In the genomic region with DNA sequence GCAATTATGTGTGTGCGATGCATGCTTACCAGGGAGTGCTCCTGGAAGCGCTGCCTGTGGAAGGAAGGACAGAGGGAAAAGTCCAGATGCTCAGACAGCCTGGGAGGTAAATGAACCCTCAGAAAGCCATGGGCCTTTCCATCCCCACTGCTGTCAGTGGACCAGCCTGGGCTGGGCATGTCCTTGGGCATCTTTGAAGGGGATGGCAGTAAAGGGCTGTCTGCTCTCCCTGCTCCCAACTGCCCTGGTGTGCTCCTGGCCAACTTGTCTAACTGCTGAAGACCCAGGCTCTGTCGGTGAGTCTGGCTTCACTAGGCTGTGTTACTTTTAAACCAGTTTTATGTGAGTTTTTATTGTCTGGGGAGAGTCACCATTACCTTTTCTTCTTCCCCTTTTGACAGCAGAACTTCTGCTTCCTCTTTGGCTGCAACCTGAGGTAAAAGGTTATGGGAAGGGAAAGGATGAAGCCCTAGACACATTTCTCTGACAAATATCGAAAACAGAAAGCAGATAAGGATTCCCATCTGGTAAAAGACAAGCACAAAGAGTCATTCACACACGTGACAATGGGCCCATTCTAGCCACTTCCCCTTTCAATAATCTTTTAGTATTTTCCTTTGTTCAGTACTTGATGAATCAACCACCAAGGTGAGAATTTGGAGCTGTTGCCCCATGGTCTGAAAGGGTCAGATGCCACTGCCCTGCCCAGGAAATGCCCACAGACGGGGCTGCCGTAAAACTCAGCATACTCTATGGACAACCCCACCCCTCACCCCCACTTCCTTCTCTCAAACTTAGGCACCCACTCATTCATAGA, we compare ENCODE assay signal across 11 cellular contexts. TPM values are rescaled to one million over a fixed set of nuclear protein-coding genes. Genes with fewer than 3 reads are reported as not detected.
DNase-seq lines count a peak whose midpoint lies in the region; ATAC-seq, FAIRE-seq and TF ChIP-seq lines count a peak whose summit lies in the region.
"Had no signal": no experiment of that assay in that cellular context is flagged by ENCODE, and none has a peak within 500 bp of the region (broad histone marks: within the 10 kb centered on the region; RNA-seq: fewer than 3 reads in every experiment).

No MANE protein-coding gene starts in this region.

- CTCF ChIA-PET in activated B cell treated with CpG ODN at 0.5 μM for 24 hours (lab: Charles Lee): interaction anchor here (1.1 to 2.5 kb wide), 7 partner anchors 11 to 108 kb away, joined by 3 to 8 read pairs (median 6); no protein-coding TSS in a partner anchor

- H3K4me1 Mint-ChIP-seq in CD14-positive monocyte: peaks cover 32% of the 10 kb centered on the region
- peaks cover 52% of the 10 kb centered on the region for H3K4me1 Mint-ChIP-seq in activated B cell treated with CpG ODN at 0.5 μM for 24 hours

- peaks cover 0 to 2% (median 0%) of the 10 kb centered on the region in 7 donors for H3K9me3 Mint-ChIP-seq in CD14-positive monocyte
- no peaks in the 10 kb centered on the region for H3K9me3 Mint-ChIP-seq in activated B cell treated with CpG ODN at 0.5 μM for 24 hours
- H3K9me3 Mint-ChIP-seq: T-cell had no signal

- H3K4me3 ChIP-seq in MG63: no peak overlapping the region
- H3K4me3 ChIP-seq: skin epidermis had no signal

- FAIRE-seq in H54 (lab: Jason Lieb, UNC): no peak

- intact Hi-C loops in CD14-positive monocyte (cut with micrococcal nuclease) (loop anchor here in 1 of 2 donors (10.0 kb wide), 2 partner anchors 103 to 937 kb away; a partner anchor contains a TSS), activated B cell treated with CpG ODN at 0.5 μM for 24 hours (cut with micrococcal nuclease) (loop anchor here (1.0 to 5.0 kb wide), 9 partner anchors 10 to 236 kb away; a partner anchor contains a TSS)

- H3K4me3 Mint-ChIP-seq in CD14-positive monocyte (peak overlapping the region; percentile 56 to 67), activated B cell treated with CpG ODN at 0.5 μM for 24 hours (peak overlapping the region; percentile 73)
- H3K4me3 Mint-ChIP-seq: T-cell had no signal

- no peak for TF ChIP-seq POLR2A in H54 (IDR thresholded peaks at IDR 0.05; ENCODE audit: low read depth, low read length)

- peak overlapping the region; percentile 90 to 97 (median 96) for H3K27ac Mint-ChIP-seq in CD14-positive monocyte
- peak overlapping the region; percentile 96 for H3K27ac Mint-ChIP-seq in activated B cell treated with CpG ODN at 0.5 μM for 24 hours

- DNase-seq in CD14-positive monocyte (ENCODE audit: low spot score) (peak; percentile 59), activated B cell treated with CpG ODN at 0.5 μM for 24 hours (no peak), H54 (ENCODE audit: insufficient read length, low spot score) (no peak), MG63 (no peak), NCI-H2171 (lab: John Stamatoyannopoulos, UW) (no peak)
- no peak for DNase-seq in stimulated activated naive CD4-positive, alpha-beta T cell (lab: John Stamatoyannopoulos, UW)
- DNase-seq: DND-41 had no signal

- no peak for TF ChIP-seq CTCF in CD14-positive monocyte (IDR thresholded peaks at IDR 0.05)
- TF ChIP-seq CTCF in activated B cell treated with CpG ODN at 0.5 μM for 24 hours (IDR thresholded peaks at IDR 0.05): no peak

- POLR2A ChIA-PET in activated B cell treated with CpG ODN at 0.5 μM for 24 hours (lab: Charles Lee): interaction anchor here (0.6 to 2.9 kb wide), 15 partner anchors 8 to 233 kb away, joined by 3 to 10 read pairs (median 3); no protein-coding TSS in a partner anchor

- H3K9me3 ChIP-seq in MG63: no peaks in the 10 kb centered on the region

- no peaks in the 10 kb centered on the region for H3K27me3 ChIP-seq in MG63

- H3K36me3 ChIP-seq in MG63: no peaks in the 10 kb centered on the region

- no peaks in the 10 kb centered on the region for H3K27me3 Mint-ChIP-seq in CD14-positive monocyte (ENCODE audit: low read depth in 3 of 3)
- H3K27me3 Mint-ChIP-seq in activated B cell treated with CpG ODN at 0.5 μM for 24 hours: no peaks in the 10 kb centered on the region
- H3K27me3 Mint-ChIP-seq: T-cell had no signal

- peak; percentile 82 for ATAC-seq in GM19455 (IDR thresholded peaks at IDR 0.05; ENCODE audit: unreplicated experiment)
- peak; percentile 91 for ATAC-seq in HG03378 (IDR thresholded peaks at IDR 0.05; ENCODE audit: unreplicated experiment)
- peak; percentile 84 for ATAC-seq in activated B cell treated with CpG ODN at 0.5 μM for 24 hours (ENCODE audit: low read depth)
- ATAC-seq: T-cell had no signal

- H3K36me3 Mint-ChIP-seq in CD14-positive monocyte (no peaks in the 10 kb centered on the region), activated B cell treated with CpG ODN at 0.5 μM for 24 hours (ENCODE audit: low read depth) (no peaks in the 10 kb centered on the region)
- H3K36me3 Mint-ChIP-seq: T-cell had no signal

RNA-seq across cellular contexts. Expression of a gene that starts 27.6 kb away (rescaled TPM):
- polyA plus RNA-seq in CD14-positive monocyte: 100 to 1,000 TPM in 1 of 2 donors, 10 to 100 TPM in 1; 95.5 to 157 TPM
- total RNA-seq in activated B cell treated with CpG ODN at 0.5 μM for 24 hours: 156 and 157 TPM in 2 replicates
- 0.02 and 1.2 TPM in 2 replicates for total RNA-seq in MG63 (2014; rRNA removed; shearing (Covaris generic); ENCODE audit: low replicate concordance)

Comparison
In these comparisons a context has a peak if more than half of its experiments do, and no peak if none do; other contexts are left out.
1. RNA of a gene that starts 27.6 kb away (total RNA-seq): 156 to 157 TPM in activated B cell treated with CpG ODN at 0.5 μM for 24 hours; 0.02 to 1.2 TPM in MG63; every median in the first group is over 10 times any median in the second.
2. Peak in every context shown above with its lines, with median percentiles within 50 percentile points of each other: ATAC-seq.